In the genomic region with DNA sequence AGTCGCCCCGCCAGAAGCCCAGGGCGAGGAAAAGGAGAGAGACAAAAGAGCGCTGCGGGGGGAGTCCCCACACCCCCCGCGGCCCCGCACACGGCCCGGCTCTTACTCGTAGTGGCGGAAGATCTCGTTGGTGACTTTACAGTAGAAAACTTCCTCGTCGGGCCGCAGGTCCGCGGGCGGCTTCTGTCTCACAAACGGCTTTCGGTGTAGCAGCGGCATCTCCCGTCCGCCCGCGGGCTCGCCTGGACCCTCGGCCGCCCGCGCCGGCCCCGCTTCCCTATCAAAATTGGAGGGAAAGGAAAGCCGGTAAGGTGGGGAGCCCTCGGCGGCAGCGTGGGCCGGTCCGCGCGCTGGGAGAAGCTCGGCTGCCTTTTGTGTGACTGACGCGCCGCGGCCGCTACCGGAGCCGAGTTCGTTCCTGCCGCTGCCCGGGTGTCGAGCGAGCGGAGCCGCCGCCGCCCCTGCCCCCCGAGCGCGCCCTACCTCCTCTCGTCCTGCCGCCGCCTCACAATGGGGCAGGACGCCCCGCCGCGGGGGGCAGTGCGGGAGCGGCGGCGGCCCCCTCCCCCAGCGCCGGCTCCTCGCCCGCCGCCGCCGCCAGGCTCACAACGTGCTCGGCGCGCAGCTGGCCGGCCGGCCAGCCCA, we compare ENCODE assay signal across 1 cellular context.
TF ChIP-seq lines count a peak whose summit lies in the region.

No MANE protein-coding gene starts in this region.

TF ChIP-seq in HepG2, 621 proteins besides CTCF, POLR2A, EP300 and RAD21 (continued from another document and continues in another):
- TF ChIP-seq, protein P1, sequence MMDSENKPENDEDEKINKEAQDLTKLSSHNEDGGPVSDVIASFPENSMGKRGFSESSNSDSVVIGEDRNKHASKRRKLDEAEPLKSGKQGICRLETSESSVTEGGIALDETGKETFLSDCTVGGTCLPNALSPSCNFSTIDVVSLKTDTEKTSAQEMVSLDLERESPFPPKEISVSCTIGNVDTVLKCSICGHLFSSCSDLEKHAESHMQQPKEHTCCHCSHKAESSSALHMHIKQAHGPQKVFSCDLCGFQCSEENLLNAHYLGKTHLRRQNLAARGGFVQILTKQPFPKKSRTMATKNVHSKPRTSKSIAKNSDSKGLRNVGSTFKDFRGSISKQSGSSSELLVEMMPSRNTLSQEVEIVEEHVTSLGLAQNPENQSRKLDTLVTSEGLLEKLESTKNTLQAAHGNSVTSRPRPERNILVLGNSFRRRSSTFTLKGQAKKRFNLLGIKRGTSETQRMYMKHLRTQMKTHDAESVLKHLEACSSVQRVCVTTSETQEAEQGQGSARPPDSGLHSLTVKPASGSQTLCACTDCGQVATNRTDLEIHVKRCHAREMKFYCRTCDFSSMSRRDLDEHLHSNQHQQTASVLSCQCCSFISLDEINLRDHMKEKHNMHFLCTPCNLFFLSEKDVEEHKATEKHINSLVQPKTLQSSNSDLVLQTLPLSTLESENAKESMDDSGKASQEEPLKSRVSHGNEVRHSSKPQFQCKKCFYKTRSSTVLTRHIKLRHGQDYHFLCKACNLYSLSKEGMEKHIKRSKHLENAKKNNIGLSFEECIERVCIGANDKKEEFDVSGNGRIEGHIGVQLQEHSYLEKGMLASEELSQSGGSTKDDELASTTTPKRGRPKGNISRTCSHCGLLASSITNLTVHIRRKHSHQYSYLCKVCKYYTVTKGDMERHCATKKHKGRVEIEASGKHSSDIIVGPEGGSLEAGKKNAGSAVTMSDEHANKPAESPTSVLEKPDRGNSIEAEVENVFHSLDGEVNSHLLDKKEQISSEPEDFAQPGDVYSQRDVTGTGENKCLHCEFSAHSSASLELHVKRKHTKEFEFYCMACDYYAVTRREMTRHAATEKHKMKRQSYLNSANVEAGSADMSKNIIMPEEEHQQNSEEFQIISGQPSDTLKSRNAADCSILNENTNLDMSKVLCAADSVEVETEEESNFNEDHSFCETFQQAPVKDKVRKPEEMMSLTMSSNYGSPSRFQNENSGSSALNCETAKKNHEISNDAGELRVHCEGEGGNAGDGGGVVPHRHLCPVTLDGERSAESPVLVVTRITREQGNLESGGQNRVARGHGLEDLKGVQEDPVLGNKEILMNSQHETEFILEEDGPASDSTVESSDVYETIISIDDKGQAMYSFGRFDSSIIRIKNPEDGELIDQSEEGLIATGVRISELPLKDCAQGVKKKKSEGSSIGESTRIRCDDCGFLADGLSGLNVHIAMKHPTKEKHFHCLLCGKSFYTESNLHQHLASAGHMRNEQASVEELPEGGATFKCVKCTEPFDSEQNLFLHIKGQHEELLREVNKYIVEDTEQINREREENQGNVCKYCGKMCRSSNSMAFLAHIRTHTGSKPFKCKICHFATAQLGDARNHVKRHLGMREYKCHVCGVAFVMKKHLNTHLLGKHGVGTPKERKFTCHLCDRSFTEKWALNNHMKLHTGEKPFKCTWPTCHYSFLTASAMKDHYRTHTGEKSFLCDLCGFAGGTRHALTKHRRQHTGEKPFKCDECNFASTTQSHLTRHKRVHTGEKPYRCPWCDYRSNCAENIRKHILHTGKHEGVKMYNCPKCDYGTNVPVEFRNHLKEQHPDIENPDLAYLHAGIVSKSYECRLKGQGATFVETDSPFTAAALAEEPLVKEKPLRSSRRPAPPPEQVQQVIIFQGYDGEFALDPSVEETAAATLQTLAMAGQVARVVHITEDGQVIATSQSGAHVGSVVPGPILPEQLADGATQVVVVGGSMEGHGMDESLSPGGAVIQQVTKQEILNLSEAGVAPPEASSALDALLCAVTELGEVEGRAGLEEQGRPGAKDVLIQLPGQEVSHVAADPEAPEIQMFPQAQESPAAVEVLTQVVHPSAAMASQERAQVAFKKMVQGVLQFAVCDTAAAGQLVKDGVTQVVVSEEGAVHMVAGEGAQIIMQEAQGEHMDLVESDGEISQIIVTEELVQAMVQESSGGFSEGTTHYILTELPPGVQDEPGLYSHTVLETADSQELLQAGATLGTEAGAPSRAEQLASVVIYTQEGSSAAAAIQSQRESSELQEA (CRISPR knock-in tag; IDR thresholded peaks at IDR 0.05; ENCODE audit: not compliant biosample characterization) = no peak
- TF ChIP-seq ZNF567 (CRISPR knock-in tag; IDR thresholded peaks at IDR 0.05; ENCODE audit: borderline replicate concordance) (no peak), TEAD2 (CRISPR knock-in tag; IDR thresholded peaks at IDR 0.05) (no peak; the same call in 1 of the 2 replicates), ZNF34 (CRISPR knock-in tag; IDR thresholded peaks at IDR 0.05; ENCODE audit: borderline replicate concordance) (no peak), TSC22D2 (CRISPR knock-in tag; IDR thresholded peaks at IDR 0.05; ENCODE audit: borderline replicate concordance) (peak; percentile 35; the same call in 1 of the 2 replicates), ATF1 (CRISPR knock-in tag; IDR thresholded peaks at IDR 0.05) (no peak), NR1H2 (CRISPR knock-in tag; IDR thresholded peaks at IDR 0.05; ENCODE audit: borderline replicate concordance, low read depth) (0 out of 2 replicates have a peak, but pooled peaks have one; percentile 86), SMAD3 (CRISPR knock-in tag; IDR thresholded peaks at IDR 0.05) (no peak; the same call in none of the 2 replicates), HMG20B (CRISPR knock-in tag; conservative IDR thresholded peaks at IDR 0.05) (peak; percentile 27; the same call in 1 of the 2 replicates), HDAC1 (CRISPR knock-in tag; IDR thresholded peaks at IDR 0.05) (no peak), CC2D1A (CRISPR knock-in tag; IDR thresholded peaks at IDR 0.05) (peak; percentile 29; the same call in 1 of the 2 replicates), REPIN1 (CRISPR knock-in tag; IDR thresholded peaks at IDR 0.05; ENCODE audit: borderline replicate concordance, low read depth) (no peak), ZIK1 (CRISPR knock-in tag; IDR thresholded peaks at IDR 0.05; ENCODE audit: borderline replicate concordance, low read depth) (no peak; the same call in 1 of the 2 replicates), ATAD3A (CRISPR knock-in tag; IDR thresholded peaks at IDR 0.05) (0 out of 2 replicates have a peak, but pooled peaks have one; percentile 49), GATAD1 (CRISPR knock-in tag; IDR thresholded peaks at IDR 0.05) (no peak), GABPA (IDR thresholded peaks at IDR 0.05; ENCODE audit: low read depth, low read length) (no peak), GABPA (CRISPR knock-in tag; IDR thresholded peaks at IDR 0.05; ENCODE audit: low read depth) (no peak), DNMT1 (CRISPR knock-in tag; IDR thresholded peaks at IDR 0.05) (0 out of 2 replicates have a peak, but pooled peaks have one; percentile 1), ZNF460 (CRISPR knock-in tag; IDR thresholded peaks at IDR 0.05; ENCODE audit: borderline replicate concordance) (no peak), KLF11 (CRISPR knock-in tag; IDR thresholded peaks at IDR 0.05) (no peak), ZNF20 (CRISPR knock-in tag; IDR thresholded peaks at IDR 0.05) (peak; percentile 94), ZNF274 (CRISPR knock-in tag; IDR thresholded peaks at IDR 0.05) (no peak), GPN1 (CRISPR knock-in tag; IDR thresholded peaks at IDR 0.05; ENCODE audit: borderline replicate concordance) (peak; percentile 80; the same call in 1 of the 2 replicates), RORA (CRISPR knock-in tag; IDR thresholded peaks at IDR 0.05) (no peak), TP53 (CRISPR knock-in tag; conservative IDR thresholded peaks at IDR 0.05) (no peak), SMAD9 (CRISPR knock-in tag; IDR thresholded peaks at IDR 0.05) (0 out of 2 replicates have a peak, but pooled peaks have one; percentile 39), SNRNP70 (IDR thresholded peaks at IDR 0.05; ENCODE audit: low read depth, low read length) (no peak)
- TF ChIP-seq, protein P2, sequence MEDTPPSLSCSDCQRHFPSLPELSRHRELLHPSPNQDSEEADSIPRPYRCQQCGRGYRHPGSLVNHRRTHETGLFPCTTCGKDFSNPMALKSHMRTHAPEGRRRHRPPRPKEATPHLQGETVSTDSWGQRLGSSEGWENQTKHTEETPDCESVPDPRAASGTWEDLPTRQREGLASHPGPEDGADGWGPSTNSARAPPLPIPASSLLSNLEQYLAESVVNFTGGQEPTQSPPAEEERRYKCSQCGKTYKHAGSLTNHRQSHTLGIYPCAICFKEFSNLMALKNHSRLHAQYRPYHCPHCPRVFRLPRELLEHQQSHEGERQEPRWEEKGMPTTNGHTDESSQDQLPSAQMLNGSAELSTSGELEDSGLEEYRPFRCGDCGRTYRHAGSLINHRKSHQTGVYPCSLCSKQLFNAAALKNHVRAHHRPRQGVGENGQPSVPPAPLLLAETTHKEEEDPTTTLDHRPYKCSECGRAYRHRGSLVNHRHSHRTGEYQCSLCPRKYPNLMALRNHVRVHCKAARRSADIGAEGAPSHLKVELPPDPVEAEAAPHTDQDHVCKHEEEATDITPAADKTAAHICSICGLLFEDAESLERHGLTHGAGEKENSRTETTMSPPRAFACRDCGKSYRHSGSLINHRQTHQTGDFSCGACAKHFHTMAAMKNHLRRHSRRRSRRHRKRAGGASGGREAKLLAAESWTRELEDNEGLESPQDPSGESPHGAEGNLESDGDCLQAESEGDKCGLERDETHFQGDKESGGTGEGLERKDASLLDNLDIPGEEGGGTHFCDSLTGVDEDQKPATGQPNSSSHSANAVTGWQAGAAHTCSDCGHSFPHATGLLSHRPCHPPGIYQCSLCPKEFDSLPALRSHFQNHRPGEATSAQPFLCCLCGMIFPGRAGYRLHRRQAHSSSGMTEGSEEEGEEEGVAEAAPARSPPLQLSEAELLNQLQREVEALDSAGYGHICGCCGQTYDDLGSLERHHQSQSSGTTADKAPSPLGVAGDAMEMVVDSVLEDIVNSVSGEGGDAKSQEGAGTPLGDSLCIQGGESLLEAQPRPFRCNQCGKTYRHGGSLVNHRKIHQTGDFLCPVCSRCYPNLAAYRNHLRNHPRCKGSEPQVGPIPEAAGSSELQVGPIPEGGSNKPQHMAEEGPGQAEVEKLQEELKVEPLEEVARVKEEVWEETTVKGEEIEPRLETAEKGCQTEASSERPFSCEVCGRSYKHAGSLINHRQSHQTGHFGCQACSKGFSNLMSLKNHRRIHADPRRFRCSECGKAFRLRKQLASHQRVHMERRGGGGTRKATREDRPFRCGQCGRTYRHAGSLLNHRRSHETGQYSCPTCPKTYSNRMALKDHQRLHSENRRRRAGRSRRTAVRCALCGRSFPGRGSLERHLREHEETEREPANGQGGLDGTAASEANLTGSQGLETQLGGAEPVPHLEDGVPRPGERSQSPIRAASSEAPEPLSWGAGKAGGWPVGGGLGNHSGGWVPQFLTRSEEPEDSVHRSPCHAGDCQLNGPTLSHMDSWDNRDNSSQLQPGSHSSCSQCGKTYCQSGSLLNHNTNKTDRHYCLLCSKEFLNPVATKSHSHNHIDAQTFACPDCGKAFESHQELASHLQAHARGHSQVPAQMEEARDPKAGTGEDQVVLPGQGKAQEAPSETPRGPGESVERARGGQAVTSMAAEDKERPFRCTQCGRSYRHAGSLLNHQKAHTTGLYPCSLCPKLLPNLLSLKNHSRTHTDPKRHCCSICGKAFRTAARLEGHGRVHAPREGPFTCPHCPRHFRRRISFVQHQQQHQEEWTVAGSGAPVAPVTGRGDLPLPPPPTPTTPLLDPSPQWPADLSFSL (CRISPR knock-in tag; IDR thresholded peaks at IDR 0.05) = peak; percentile 81
- TF ChIP-seq, protein P3, sequence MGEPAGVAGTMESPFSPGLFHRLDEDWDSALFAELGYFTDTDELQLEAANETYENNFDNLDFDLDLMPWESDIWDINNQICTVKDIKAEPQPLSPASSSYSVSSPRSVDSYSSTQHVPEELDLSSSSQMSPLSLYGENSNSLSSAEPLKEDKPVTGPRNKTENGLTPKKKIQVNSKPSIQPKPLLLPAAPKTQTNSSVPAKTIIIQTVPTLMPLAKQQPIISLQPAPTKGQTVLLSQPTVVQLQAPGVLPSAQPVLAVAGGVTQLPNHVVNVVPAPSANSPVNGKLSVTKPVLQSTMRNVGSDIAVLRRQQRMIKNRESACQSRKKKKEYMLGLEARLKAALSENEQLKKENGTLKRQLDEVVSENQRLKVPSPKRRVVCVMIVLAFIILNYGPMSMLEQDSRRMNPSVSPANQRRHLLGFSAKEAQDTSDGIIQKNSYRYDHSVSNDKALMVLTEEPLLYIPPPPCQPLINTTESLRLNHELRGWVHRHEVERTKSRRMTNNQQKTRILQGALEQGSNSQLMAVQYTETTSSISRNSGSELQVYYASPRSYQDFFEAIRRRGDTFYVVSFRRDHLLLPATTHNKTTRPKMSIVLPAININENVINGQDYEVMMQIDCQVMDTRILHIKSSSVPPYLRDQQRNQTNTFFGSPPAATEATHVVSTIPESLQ (CRISPR knock-in tag; conservative IDR thresholded peaks at IDR 0.05) = no peak
- TF ChIP-seq, protein P4, sequence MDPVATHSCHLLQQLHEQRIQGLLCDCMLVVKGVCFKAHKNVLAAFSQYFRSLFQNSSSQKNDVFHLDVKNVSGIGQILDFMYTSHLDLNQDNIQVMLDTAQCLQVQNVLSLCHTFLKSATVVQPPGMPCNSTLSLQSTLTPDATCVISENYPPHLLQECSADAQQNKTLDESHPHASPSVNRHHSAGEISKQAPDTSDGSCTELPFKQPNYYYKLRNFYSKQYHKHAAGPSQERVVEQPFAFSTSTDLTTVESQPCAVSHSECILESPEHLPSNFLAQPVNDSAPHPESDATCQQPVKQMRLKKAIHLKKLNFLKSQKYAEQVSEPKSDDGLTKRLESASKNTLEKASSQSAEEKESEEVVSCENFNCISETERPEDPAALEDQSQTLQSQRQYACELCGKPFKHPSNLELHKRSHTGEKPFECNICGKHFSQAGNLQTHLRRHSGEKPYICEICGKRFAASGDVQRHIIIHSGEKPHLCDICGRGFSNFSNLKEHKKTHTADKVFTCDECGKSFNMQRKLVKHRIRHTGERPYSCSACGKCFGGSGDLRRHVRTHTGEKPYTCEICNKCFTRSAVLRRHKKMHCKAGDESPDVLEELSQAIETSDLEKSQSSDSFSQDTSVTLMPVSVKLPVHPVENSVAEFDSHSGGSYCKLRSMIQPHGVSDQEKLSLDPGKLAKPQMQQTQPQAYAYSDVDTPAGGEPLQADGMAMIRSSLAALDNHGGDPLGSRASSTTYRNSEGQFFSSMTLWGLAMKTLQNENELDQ (CRISPR knock-in tag; IDR thresholded peaks at IDR 0.05; ENCODE audit: borderline replicate concordance) = no peak
- TF ChIP-seq, protein P5, sequence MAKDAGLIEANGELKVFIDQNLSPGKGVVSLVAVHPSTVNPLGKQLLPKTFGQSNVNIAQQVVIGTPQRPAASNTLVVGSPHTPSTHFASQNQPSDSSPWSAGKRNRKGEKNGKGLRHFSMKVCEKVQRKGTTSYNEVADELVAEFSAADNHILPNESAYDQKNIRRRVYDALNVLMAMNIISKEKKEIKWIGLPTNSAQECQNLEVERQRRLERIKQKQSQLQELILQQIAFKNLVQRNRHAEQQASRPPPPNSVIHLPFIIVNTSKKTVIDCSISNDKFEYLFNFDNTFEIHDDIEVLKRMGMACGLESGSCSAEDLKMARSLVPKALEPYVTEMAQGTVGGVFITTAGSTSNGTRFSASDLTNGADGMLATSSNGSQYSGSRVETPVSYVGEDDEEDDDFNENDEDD (CRISPR knock-in tag; IDR thresholded peaks at IDR 0.05; ENCODE audit: borderline replicate concordance) = peak; percentile 56; the same call in 1 of the 2 replicates
- TF ChIP-seq, protein P6, sequence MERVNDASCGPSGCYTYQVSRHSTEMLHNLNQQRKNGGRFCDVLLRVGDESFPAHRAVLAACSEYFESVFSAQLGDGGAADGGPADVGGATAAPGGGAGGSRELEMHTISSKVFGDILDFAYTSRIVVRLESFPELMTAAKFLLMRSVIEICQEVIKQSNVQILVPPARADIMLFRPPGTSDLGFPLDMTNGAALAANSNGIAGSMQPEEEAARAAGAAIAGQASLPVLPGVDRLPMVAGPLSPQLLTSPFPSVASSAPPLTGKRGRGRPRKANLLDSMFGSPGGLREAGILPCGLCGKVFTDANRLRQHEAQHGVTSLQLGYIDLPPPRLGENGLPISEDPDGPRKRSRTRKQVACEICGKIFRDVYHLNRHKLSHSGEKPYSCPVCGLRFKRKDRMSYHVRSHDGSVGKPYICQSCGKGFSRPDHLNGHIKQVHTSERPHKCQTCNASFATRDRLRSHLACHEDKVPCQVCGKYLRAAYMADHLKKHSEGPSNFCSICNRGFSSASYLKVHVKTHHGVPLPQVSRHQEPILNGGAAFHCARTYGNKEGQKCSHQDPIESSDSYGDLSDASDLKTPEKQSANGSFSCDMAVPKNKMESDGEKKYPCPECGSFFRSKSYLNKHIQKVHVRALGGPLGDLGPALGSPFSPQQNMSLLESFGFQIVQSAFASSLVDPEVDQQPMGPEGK (CRISPR knock-in tag; IDR thresholded peaks at IDR 0.05) = peak; percentile 90
